Comparison of ENCODE assay signal across 8 cellular contexts in genomic region chr22:31230871-31231621, GRCh38. TPM values are rescaled to one million over a fixed set of nuclear protein-coding genes. Genes with fewer than 3 reads are reported as not detected.
A peak's percentile ranks its signal among the peaks of the same experiment; 100 is the strongest.
DNase-seq lines count a peak whose midpoint lies in the region; ATAC-seq and TF ChIP-seq lines count a peak whose summit lies in the region.

No MANE protein-coding gene starts in this region.

- peak; percentile 90 for TF ChIP-seq CTCF in fibroblast of pulmonary artery (IDR thresholded peaks at IDR 0.05; ENCODE audit: low read length, missing control alignments)
- peak in 1 of 3 donors; percentile 41 for TF ChIP-seq CTCF in omental fat pad (IDR thresholded peaks at IDR 0.05)

- peak; percentile 58 to 70 for ATAC-seq in activated T-cell treated with anti-CD3 and anti-CD28 coated beads, Interleukin-2, amount 50 U/mL, for 72 hours (replicated peaks in 1 of 2)
- ATAC-seq in omental fat pad (ENCODE audit: low FRiP score), result peak; percentile 61

- peaks cover 28% of the 10 kb centered on the region for H3K4me1 Mint-ChIP-seq in activated T-cell treated with anti-CD3 and anti-CD28 coated beads, Interleukin-2, amount 50 U/mL, for 72 hours (ENCODE audit: low read depth)

- H3K27ac Mint-ChIP-seq in activated T-cell treated with anti-CD3 and anti-CD28 coated beads, Interleukin-2, amount 50 U/mL, for 72 hours, result peak overlapping the region; percentile 94

- DNase-seq in activated T-cell treated with anti-CD3 and anti-CD28 coated beads for 1 hour (ENCODE audit: low read depth) (peak; percentile 25), NCI-H2107 (lab: John Stamatoyannopoulos, UW) (peak; percentile 30), fibroblast of pulmonary artery (ENCODE audit: low read depth) (peak; percentile 84), omental fat pad (ENCODE audit: low spot score) (no peak), 8988T (no peak), putamen (ENCODE audit: low spot score) (no peak)
- DNase-seq in activated T-cell treated with anti-CD3 and anti-CD28 coated beads, Interleukin-2, amount 50 U/mL, for 48 hours, result no peak
- DNase-seq in activated T-cell treated with anti-CD3 and anti-CD28 coated beads, Interleukin-2, amount 50 U/mL, for 72 hours, result peak in 1 of 2 donors; percentile 14

- H3K4me3 ChIP-seq in fibroblast of pulmonary artery (replicated peaks; ENCODE audit: low read depth, low read length), result no peak overlapping the region

- H3K36me3 Mint-ChIP-seq in activated T-cell treated with anti-CD3 and anti-CD28 coated beads, Interleukin-2, amount 50 U/mL, for 72 hours (ENCODE audit: insufficient read depth in 2 of 2), result peaks cover 3 to 11% of the 10 kb centered on the region in 2 donors

- H3K9me3 Mint-ChIP-seq in activated T-cell treated with anti-CD3 and anti-CD28 coated beads, Interleukin-2, amount 50 U/mL, for 72 hours, result no peaks in the 10 kb centered on the region

- no peaks in the 10 kb centered on the region for H3K27me3 Mint-ChIP-seq in activated T-cell treated with anti-CD3 and anti-CD28 coated beads, Interleukin-2, amount 50 U/mL, for 72 hours (ENCODE audit: low read depth)

- H3K4me3 Mint-ChIP-seq in activated T-cell treated with anti-CD3 and anti-CD28 coated beads, Interleukin-2, amount 50 U/mL, for 72 hours, result peak overlapping the region in 1 of 2 donors; percentile 31

RNA-seq across cellular contexts. Expression of gene LIMK2, which starts 18.9 kb away (rescaled TPM):
- total RNA-seq in activated T-cell treated with anti-CD3 and anti-CD28 coated beads, Interleukin-2, amount 50 U/mL, for 72 hours, result 10 to 100 TPM; 36.2 to 37.0 TPM
- total RNA-seq in omental fat pad, result 10 to 100 TPM; 32.0 to 66.2 (median 40.7) TPM

Comparison
In these comparisons a context has a peak if more than half of its experiments do, and no peak if none do; other contexts are left out.
1. DNase-seq: peak in activated T-cell treated with anti-CD3 and anti-CD28 coated beads for 1 hour (single experiment), NCI-H2107 (single experiment) and fibroblast of pulmonary artery (single experiment); none in activated T-cell treated with anti-CD3 and anti-CD28 coated beads, Interleukin-2, amount 50 U/mL, for 48 hours (0 of 2), omental fat pad (single experiment), 8988T (single experiment) and putamen (single experiment).